ENCODE assay signal across 1 cellular context in genomic region chr7:20214132-20214531, GRCh38.
TF ChIP-seq lines count a peak whose summit lies in the region.

No MANE protein-coding gene starts in this region.

TF ChIP-seq in GM12878, 131 proteins besides CTCF, POLR2A, EP300 and RAD21 (continued from another document):
- TF ChIP-seq SKIL (IDR thresholded peaks at IDR 0.05; ENCODE audit: low read depth, poor library complexity, severe bottlenecking) = peak; percentile 12
- peak; percentile 66 for TF ChIP-seq IKZF1 (conservative IDR thresholded peaks at IDR 0.05)
- peak; percentile 64; the same call in 1 of the 2 replicates for TF ChIP-seq RELB (IDR thresholded peaks at IDR 0.05; ENCODE audit: low read depth)
- TF ChIP-seq, protein P1, sequence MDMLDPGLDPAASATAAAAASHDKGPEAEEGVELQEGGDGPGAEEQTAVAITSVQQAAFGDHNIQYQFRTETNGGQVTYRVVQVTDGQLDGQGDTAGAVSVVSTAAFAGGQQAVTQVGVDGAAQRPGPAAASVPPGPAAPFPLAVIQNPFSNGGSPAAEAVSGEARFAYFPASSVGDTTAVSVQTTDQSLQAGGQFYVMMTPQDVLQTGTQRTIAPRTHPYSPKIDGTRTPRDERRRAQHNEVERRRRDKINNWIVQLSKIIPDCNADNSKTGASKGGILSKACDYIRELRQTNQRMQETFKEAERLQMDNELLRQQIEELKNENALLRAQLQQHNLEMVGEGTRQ (IDR thresholded peaks at IDR 0.05; ENCODE audit: borderline replicate concordance, low read depth, low read length) = no peak
- 0 out of 2 replicates have a peak, but pooled peaks have one; percentile 7 for TF ChIP-seq NBN (IDR thresholded peaks at IDR 0.05)
- peak; percentile 15; the same call in 1 of the 2 replicates for TF ChIP-seq MLLT1 (IDR thresholded peaks at IDR 0.05)
- TF ChIP-seq ZNF24 (IDR thresholded peaks at IDR 0.05) = peak; percentile 75; the same call in 1 of the 2 replicates
- TF ChIP-seq SMAD1 (IDR thresholded peaks at IDR 0.05; ENCODE audit: low read depth, partially characterized antibody) = peak; percentile 20
- peak; percentile 30; the same call in 1 of the 2 replicates for TF ChIP-seq SPI1 (IDR thresholded peaks at IDR 0.05; ENCODE audit: borderline replicate concordance, insufficient read depth, low read depth, low read length)
- TF ChIP-seq IKZF2 (IDR thresholded peaks at IDR 0.05) = peak; percentile 68 to 73
